ENCODE assay signal across 13 cellular contexts in the genomic region with DNA sequence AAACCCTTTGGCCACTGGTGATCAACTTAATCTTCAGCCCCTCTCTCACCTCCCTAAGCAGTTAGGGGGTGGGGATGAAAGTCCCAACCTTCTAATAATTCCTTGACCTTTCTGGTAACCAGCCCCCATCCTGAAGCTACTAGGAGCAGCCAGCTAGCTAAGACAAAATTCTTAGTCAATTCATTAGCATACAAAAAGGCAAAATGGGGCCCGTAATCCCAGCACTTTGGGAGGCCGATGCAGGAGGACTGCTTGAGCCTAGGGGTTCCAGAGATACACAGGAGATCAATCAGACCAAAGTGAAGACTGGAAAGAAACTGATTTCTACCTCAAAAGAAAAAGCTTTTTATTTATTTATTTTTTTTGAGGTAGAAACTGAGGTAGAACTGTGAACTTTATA. TPM values are rescaled to one million over a fixed set of nuclear protein-coding genes. Genes with fewer than 3 reads are reported as not detected.
DNase-seq lines count a peak whose midpoint lies in the region; ATAC-seq and TF ChIP-seq lines count a peak whose summit lies in the region.
"Had no signal": no experiment of that assay in that cellular context is flagged by ENCODE, and none has a peak within 500 bp of the region (broad histone marks: within the 10 kb centered on the region; RNA-seq: fewer than 3 reads in every experiment).

No MANE protein-coding gene starts in this region.

- H3K36me3 ChIP-seq in ACC112 (ENCODE audit: insufficient read depth, low read length) = no peaks in the 10 kb centered on the region
- H3K36me3 ChIP-seq: colonic mucosa had no signal

- peaks cover 3% of the 10 kb centered on the region for H3K9me3 Mint-ChIP-seq in activated T-helper 17 cell treated with anti-CD3 and anti-CD28 coated beads, Interleukin-2, amount 50 U/mL, for 72 hours
- no peaks in the 10 kb centered on the region for H3K9me3 Mint-ChIP-seq in immature natural killer cell

- H3K27me3 Mint-ChIP-seq in activated T-helper 17 cell treated with anti-CD3 and anti-CD28 coated beads, Interleukin-2, amount 50 U/mL, for 72 hours = no peaks in the 10 kb centered on the region
- H3K27me3 Mint-ChIP-seq in immature natural killer cell (ENCODE audit: low read depth in 3 of 3) = peaks cover 3 to 15% (median 8%) of the 10 kb centered on the region in 3 donors

- no peak for ATAC-seq in activated T-helper 17 cell treated with anti-CD3 and anti-CD28 coated beads, Interleukin-2, amount 50 U/mL, for 72 hours (replicated peaks)
- ATAC-seq in GM18907 (IDR thresholded peaks at IDR 0.05; ENCODE audit: unreplicated experiment) = no peak

- no peak overlapping the region for H3K27ac ChIP-seq in ACC112 (ENCODE audit: low read depth, low read length)
- H3K27ac ChIP-seq: colonic mucosa had no signal

- no peak for DNase-seq in GM12864 (ENCODE audit: low read depth)
- no peak for DNase-seq in immature natural killer cell
- DNase-seq in NCI-H82 treated with DMSO at 0.1 percent for 48 hours (lab: John Stamatoyannopoulos, UW; ENCODE audit: unreplicated experiment) = no peak
- DNase-seq in SW480 (ENCODE audit: low spot score) = no peak
- no peak for DNase-seq in NCI-H2029 treated with DMSO at 0.1 percent for 48 hours (lab: John Stamatoyannopoulos, UW)
- DNase-seq: activated CD8-positive, alpha-beta memory T cell treated with anti-CD3 and anti-CD28 coated beads, Interleukin-2, amount 50 U/mL, for 48 hours; colonic mucosa; KG1; NCI-H510A treated with DMSO at 0.1 percent for 48 hours; stimulated activated CD4-positive, alpha-beta T cell treated with anti-CD3 and anti-CD28 coated beads, Interleukin-2, amount 100 ng/mL, for 24 hours had no signal

- peaks cover 75% of the 10 kb centered on the region for H3K79me2 ChIP-seq in ACC112 (ENCODE audit: control insufficient read depth, insufficient read depth, low read length, unreplicated experiment)

- TF ChIP-seq CTCF in GM12864 (IDR thresholded peaks at IDR 0.05; ENCODE audit: low read depth, low read length, missing control alignments) = no peak

- H3K4me1 ChIP-seq in ACC112 (ENCODE audit: control insufficient read depth, insufficient read depth, low read length, unreplicated experiment) = peaks cover 28% of the 10 kb centered on the region

- peak overlapping the region; percentile 80 for H3K4me3 ChIP-seq in ACC112 (ENCODE audit: low read depth, low read length)
- H3K4me3 ChIP-seq in GM12864 (ENCODE audit: low read depth, low read length) = peak overlapping the region; percentile 20; the same call in 1 of the 2 replicates

- H3K4me3 Mint-ChIP-seq in activated T-helper 17 cell treated with anti-CD3 and anti-CD28 coated beads, Interleukin-2, amount 50 U/mL, for 72 hours = peak overlapping the region; percentile 97
- H3K4me3 Mint-ChIP-seq in immature natural killer cell = peak overlapping the region in 4 of 5 donors; percentile 37 to 100 (median 50)

- no peak overlapping the region for H2AFZ ChIP-seq in ACC112 (ENCODE audit: low read length, unreplicated experiment)

- peak overlapping the region; percentile 95 for H3K27ac Mint-ChIP-seq in activated T-helper 17 cell treated with anti-CD3 and anti-CD28 coated beads, Interleukin-2, amount 50 U/mL, for 72 hours
- H3K27ac Mint-ChIP-seq in immature natural killer cell = peak overlapping the region in 5 of 6 donors; percentile 23 to 95 (median 70)

- peaks cover 50% of the 10 kb centered on the region for H3K4me1 Mint-ChIP-seq in activated T-helper 17 cell treated with anti-CD3 and anti-CD28 coated beads, Interleukin-2, amount 50 U/mL, for 72 hours
- H3K4me1 Mint-ChIP-seq in immature natural killer cell = peaks cover 47 to 78% of the 10 kb centered on the region in 2 donors

- H3K27me3 ChIP-seq in ACC112 (ENCODE audit: insufficient read depth, low read length) = no peaks in the 10 kb centered on the region
- H3K27me3 ChIP-seq: colonic mucosa had no signal

- peaks cover 57% of the 10 kb centered on the region for H3K36me3 Mint-ChIP-seq in activated T-helper 17 cell treated with anti-CD3 and anti-CD28 coated beads, Interleukin-2, amount 50 U/mL, for 72 hours (ENCODE audit: low read depth)
- H3K36me3 Mint-ChIP-seq in immature natural killer cell = no peaks in the 10 kb centered on the region

RNA-seq across cellular contexts. Expression of gene ASCC3, which starts 1.8 kb away (rescaled TPM):
- total RNA-seq in activated T-helper 17 cell treated with anti-CD3 and anti-CD28 coated beads, Interleukin-2, amount 50 U/mL, for 72 hours = 10 to 100 TPM; 58.0 to 87.2 TPM
- polyA plus RNA-seq in immature natural killer cell = 10 to 100 TPM in 2 of 3 donors, 1 to 10 TPM in 1; 9.3 to 30.9 (median 17.7) TPM
